In genomic region chr11:46663277-46663940, GRCh38 we compare ENCODE assay signal across 19 cellular contexts. TPM values are rescaled to one million over a fixed set of nuclear protein-coding genes. Genes with fewer than 3 reads are reported as not detected.
DNase-seq lines count a peak whose midpoint lies in the region; ATAC-seq and TF ChIP-seq lines count a peak whose summit lies in the region.
"Had no signal": no experiment of that assay in that cellular context is flagged by ENCODE, and none has a peak within 500 bp of the region (broad histone marks: within the 10 kb centered on the region; RNA-seq: fewer than 3 reads in every experiment).

No MANE protein-coding gene starts in this region.

- H3K27me3 ChIP-seq in uterus = no peaks in the 10 kb centered on the region
- H3K27me3 ChIP-seq: MG63, ovary had no signal

- no peaks in the 10 kb centered on the region for H3K9me3 ChIP-seq in mesodermal cell (ENCODE audit: control insufficient read depth, low read length)
- H3K9me3 ChIP-seq in uterus = no peaks in the 10 kb centered on the region
- H3K9me3 ChIP-seq: Caco-2, MG63, ovary had no signal

- TF ChIP-seq POLR2A in uterus (IDR thresholded peaks at IDR 0.05) = no peak

- 88 to 91% methylated on average over 3 to 4 of the region's 4 CpGs for WGBS in mesodermal cell (ENCODE audit: insufficient coverage in 2 of 2), 2 experiments

- TF ChIP-seq CTCF in uterus (IDR thresholded peaks at IDR 0.05) (no peak), natural killer cell (IDR thresholded peaks at IDR 0.05) (no peak)

- H3K4me3 ChIP-seq in mesodermal cell (ENCODE audit: extremely low read depth, insufficient read depth, low read length, poor library complexity, severe bottlenecking) (no peak overlapping the region), uterus (no peak overlapping the region)
- H3K4me3 ChIP-seq: MG63, ovary, skin epidermis had no signal

- intact Hi-C loops in uterus (cut with DNase I; ENCODE audit: low total_unique reads) = no loop called here
- intact Hi-C loops in natural killer cell (cut with micrococcal nuclease) = no loop called here

- H3K36me3 Mint-ChIP-seq in stimulated activated naive CD8-positive, alpha-beta T cell treated with anti-CD3 and anti-CD28 coated beads, Interleukin-15, Interleukin-2, amounts not matched to agents 100 ng/mL and 50 ng/mL, for 24 hours (ENCODE audit: low read depth) = peaks cover 50% of the 10 kb centered on the region
- peaks cover 7% of the 10 kb centered on the region for H3K36me3 Mint-ChIP-seq in natural killer cell

- no peak for ATAC-seq in stimulated activated naive CD8-positive, alpha-beta T cell treated with anti-CD3 and anti-CD28 coated beads, Interleukin-15, Interleukin-2, amounts not matched to agents 100 U/mL and 50 U/mL, for 24 hours
- ATAC-seq in natural killer cell = no peak

- no peaks in the 10 kb centered on the region for H3K4me1 Mint-ChIP-seq in stimulated activated naive CD8-positive, alpha-beta T cell treated with anti-CD3 and anti-CD28 coated beads, Interleukin-15, Interleukin-2, amounts not matched to agents 100 ng/mL and 50 ng/mL, for 24 hours (ENCODE audit: low read depth)
- H3K4me1 Mint-ChIP-seq in natural killer cell = no peaks in the 10 kb centered on the region

- no peaks in the 10 kb centered on the region for H3K9me3 Mint-ChIP-seq in stimulated activated naive CD8-positive, alpha-beta T cell treated with anti-CD3 and anti-CD28 coated beads, Interleukin-15, Interleukin-2, amounts not matched to agents 100 ng/mL and 50 ng/mL, for 24 hours
- no peaks in the 10 kb centered on the region for H3K9me3 Mint-ChIP-seq in natural killer cell

- DNase-seq in stimulated activated naive CD8-positive, alpha-beta T cell treated with anti-CD3 and anti-CD28 coated beads, Interleukin-15, Interleukin-2, amounts not matched to agents 100 U/mL and 50 U/mL, for 24 hours = no peak
- DNase-seq in amniotic epithelial cell (ENCODE audit: low read depth) = peak; percentile 37
- no peak for DNase-seq in uterus
- no peak for DNase-seq in NCI-H2196 treated with DMSO at 0.1 percent for 48 hours (lab: John Stamatoyannopoulos, UW; ENCODE audit: unreplicated experiment)
- DNase-seq in natural killer cell = no peak
- no peak for DNase-seq in activated CD4-positive, alpha-beta T cell treated with anti-CD3 and anti-CD28 coated beads for 4 hours
- DNase-seq: activated T-cell treated with anti-CD3 and anti-CD28 coated beads, Interleukin-2, amount 50 U/mL, for 48 hours; anterior cingulate cortex; Caco-2; EL; H7; MG63; NCI-H1694 treated with DMSO at 0.1 percent for 48 hours; ovary; stimulated activated CD4-positive, alpha-beta T cell treated with anti-CD3 and anti-CD28 coated beads, Interleukin-4, amount 100 ng/mL, for 1 hour had no signal

- H3K36me3 ChIP-seq in mesodermal cell (ENCODE audit: control insufficient read depth, insufficient read depth, low read length) (peaks cover 85% of the 10 kb centered on the region), uterus (no peaks in the 10 kb centered on the region)
- H3K36me3 ChIP-seq: ovary had no signal

- peak overlapping the region; percentile 36 for H3K27ac Mint-ChIP-seq in stimulated activated naive CD8-positive, alpha-beta T cell treated with anti-CD3 and anti-CD28 coated beads, Interleukin-15, Interleukin-2, amounts not matched to agents 100 ng/mL and 50 ng/mL, for 24 hours
- no peak overlapping the region for H3K27ac Mint-ChIP-seq in natural killer cell

- H3K4me1 ChIP-seq in mesodermal cell (ENCODE audit: control insufficient read depth, insufficient read depth, low read length, poor library complexity, severe bottlenecking) (peaks cover 30% of the 10 kb centered on the region), uterus (peaks cover 0 to 9% of the 10 kb centered on the region in 2 donors)
- H3K4me1 ChIP-seq: Caco-2 had no signal

- H3K4me3 Mint-ChIP-seq in stimulated activated naive CD8-positive, alpha-beta T cell treated with anti-CD3 and anti-CD28 coated beads, Interleukin-15, Interleukin-2, amounts not matched to agents 100 ng/mL and 50 ng/mL, for 24 hours = no peak overlapping the region
- H3K4me3 Mint-ChIP-seq in natural killer cell = no peak overlapping the region

- peak overlapping the region; percentile 74 for H3K27ac ChIP-seq in mesodermal cell (ENCODE audit: low read depth, low read length, severe bottlenecking)
- peak overlapping the region; percentile 14 to 81 for H3K27ac ChIP-seq in uterus
- H3K27ac ChIP-seq: ovary had no signal

- H3K27me3 Mint-ChIP-seq in stimulated activated naive CD8-positive, alpha-beta T cell treated with anti-CD3 and anti-CD28 coated beads, Interleukin-15, Interleukin-2, amounts not matched to agents 100 ng/mL and 50 ng/mL, for 24 hours = no peaks in the 10 kb centered on the region
- H3K27me3 Mint-ChIP-seq in natural killer cell (ENCODE audit: low read depth in 2 of 2) = no peaks in the 10 kb centered on the region

RNA-seq across cellular contexts. Expression of gene ARHGAP1, which starts 37.0 kb away (rescaled TPM):
- polyA plus RNA-seq in mesodermal cell (2013, experiment 1 of 2) = 50.9 TPM
- polyA plus RNA-seq in mesodermal cell (2013, experiment 2 of 2) = 42.7 TPM
- total RNA-seq in uterus = 100 to 1,000 TPM in 1 of 4 donors, 10 to 100 TPM in 3; 27.9 to 114 (median 37.3) TPM
- total RNA-seq in natural killer cell = 100 to 1,000 TPM in 2 of 3 donors, 10 to 100 TPM in 1; 89.8 to 111 (median 102) TPM

RNA-seq across cellular contexts. Expression of gene ZNF408, which starts 37.4 kb away (rescaled TPM):
- polyA plus RNA-seq in mesodermal cell (2013, experiment 1 of 2) = 10.6 TPM
- 6.3 TPM for polyA plus RNA-seq in mesodermal cell (2013, experiment 2 of 2)
- total RNA-seq in uterus = 10 to 100 TPM in 1 of 4 donors, 1 to 10 TPM in 2, under 1 TPM in 1; 0.88 to 10.5 (median 8.0) TPM
- total RNA-seq in natural killer cell = 10 to 100 TPM in 1 of 3 donors, 1 to 10 TPM in 2; 9.1 to 19.0 (median 9.6) TPM

RNA-seq across cellular contexts. Expression of gene ATG13, which starts 46.1 kb away (rescaled TPM):
- polyA plus RNA-seq in mesodermal cell (2013, experiment 1 of 2) = 126 TPM
- 84.9 TPM for polyA plus RNA-seq in mesodermal cell (2013, experiment 2 of 2)
- 100 to 1,000 TPM in 1 of 4 donors, 10 to 100 TPM in 3; 51.8 to 102 (median 68.3) TPM for total RNA-seq in uterus
- total RNA-seq in natural killer cell = 100 to 1,000 TPM; 125 to 137 (median 132) TPM

RNA-seq across cellular contexts. Expression of gene HARBI1, which starts 46.4 kb away (rescaled TPM):
- 4.1 TPM for polyA plus RNA-seq in mesodermal cell (2013, experiment 1 of 2)
- 2.8 TPM for polyA plus RNA-seq in mesodermal cell (2013, experiment 2 of 2)
- total RNA-seq in uterus (1 to 10 TPM in 3 of 4 donors, under 1 TPM in 1; 0.77 to 5.0 (median 2.8) TPM), natural killer cell (10 to 100 TPM in 2 of 3 donors, 1 to 10 TPM in 1; 9.9 to 16.8 (median 12.7) TPM)

RNA-seq across cellular contexts. Expression of gene F2, which starts 55.6 kb away (rescaled TPM):
- not detected for polyA plus RNA-seq in mesodermal cell (2013, experiment 1 of 2)
- not detected for polyA plus RNA-seq in mesodermal cell (2013, experiment 2 of 2)
- under 1 TPM in 1 of 4 donors, not detected in 3; 0.27 TPM for total RNA-seq in uterus
- total RNA-seq in natural killer cell = under 1 TPM in 1 of 3 donors, not detected in 2; 0.14 TPM
- total RNA-seq: H7, NCI-H460 had no signal
